Comparison of ENCODE assay signal across 11 cellular contexts in genomic region chr6:137227872-137228302, GRCh38. TPM values are rescaled to one million over a fixed set of nuclear protein-coding genes. Genes with fewer than 3 reads are reported as not detected.
A peak's percentile ranks its signal among the peaks of the same experiment; 100 is the strongest.
DNase-seq lines count a peak whose midpoint lies in the region; ATAC-seq and TF ChIP-seq lines count a peak whose summit lies in the region.
"Had no signal": no experiment of that assay in that cellular context is flagged by ENCODE, and none has a peak within 500 bp of the region (broad histone marks: within the 10 kb centered on the region; RNA-seq: fewer than 3 reads in every experiment).

No MANE protein-coding gene starts in this region.

- H3K4me1 ChIP-seq in CD8-positive, alpha-beta T cell (ENCODE audit: insufficient read depth, low read length): peaks cover 36% of the 10 kb centered on the region
- no peaks in the 10 kb centered on the region for H3K4me1 ChIP-seq in sigmoid colon

- no peaks in the 10 kb centered on the region for H3K9me3 ChIP-seq in CD8-positive, alpha-beta T cell (ENCODE audit: low read length)
- no peaks in the 10 kb centered on the region for H3K9me3 ChIP-seq in sigmoid colon
- H3K9me3 ChIP-seq: MG63 had no signal

- no peak overlapping the region for H3K4me3 ChIP-seq in CD8-positive, alpha-beta T cell (ENCODE audit: low read depth, low read length)
- no peak overlapping the region for H3K4me3 ChIP-seq in sigmoid colon
- H3K4me3 ChIP-seq: MG63 had no signal

- no peak overlapping the region for H3K27ac ChIP-seq in CD8-positive, alpha-beta T cell (ENCODE audit: low read depth, low read length)
- H3K27ac ChIP-seq in sigmoid colon (peak overlapping the region in 1 of 4 donors; percentile 25), caudate nucleus (ENCODE audit: low read depth, low read length) (no peak overlapping the region)

- TF ChIP-seq CTCF in CD8-positive, alpha-beta T cell (IDR thresholded peaks at IDR 0.05): no peak
- TF ChIP-seq CTCF in sigmoid colon (IDR thresholded peaks at IDR 0.05) (no peak), GM13977 (IDR thresholded peaks at IDR 0.05; ENCODE audit: extremely low read depth, insufficient read depth, missing control alignments) (no peak)

- H3K27ac Mint-ChIP-seq in CD8-positive, alpha-beta T cell: peak overlapping the region; percentile 1

- 52 to 68% methylated on average over 4 of the region's 4 CpGs for WGBS in sigmoid colon, 2 donors

- H3K4me1 Mint-ChIP-seq in CD8-positive, alpha-beta T cell (ENCODE audit: low read depth): peaks cover 68% of the 10 kb centered on the region

- CTCF ChIA-PET in CD8-positive, alpha-beta T cell (lab: Charles Lee): no interaction called here

- TF ChIP-seq POLR2A in sigmoid colon (IDR thresholded peaks at IDR 0.05): no peak

- no peak for TF ChIP-seq EP300 in sigmoid colon (IDR thresholded peaks at IDR 0.05)

- H3K36me3 Mint-ChIP-seq in CD8-positive, alpha-beta T cell: no peaks in the 10 kb centered on the region

- POLR2A ChIA-PET in CD8-positive, alpha-beta T cell (lab: Charles Lee): no interaction called here

- intact Hi-C loops in CD8-positive, alpha-beta T cell (cut with DNase I, micrococcal nuclease): no loop called here
- intact Hi-C loops in sigmoid colon (cut with DNase I): no loop called here

- H3K9me3 Mint-ChIP-seq in CD8-positive, alpha-beta T cell: no peaks in the 10 kb centered on the region

- H3K27me3 ChIP-seq in CD8-positive, alpha-beta T cell (ENCODE audit: insufficient read depth, low read length): no peaks in the 10 kb centered on the region
- no peaks in the 10 kb centered on the region for H3K27me3 ChIP-seq in sigmoid colon
- H3K27me3 ChIP-seq: MG63 had no signal

- in situ Hi-C loops in GM13977 (cut with MboI; ENCODE audit: low pct_unique_long_range_greater_than_20kb, low sequenced_read_pairs, unreplicated experiment): no loop called here

- no peak for DNase-seq in CD8-positive, alpha-beta T cell
- DNase-seq in fibroblast of peridontal ligament (ENCODE audit: extremely low read depth): peak; percentile 42
- no peak for DNase-seq in sigmoid colon
- DNase-seq in GM13977 (ENCODE audit: low spot score): no peak
- DNase-seq in HuH-7.5 (ENCODE audit: low spot score): no peak
- no peak for DNase-seq in caudate nucleus (lab: John Stamatoyannopoulos, UW)
- DNase-seq: MG63 had no signal

- no peak for ATAC-seq in CD8-positive, alpha-beta T cell
- ATAC-seq in GM19395 (IDR thresholded peaks at IDR 0.05; ENCODE audit: unreplicated experiment): peak; percentile 60
- peak; percentile 62 for ATAC-seq in HG03135 (IDR thresholded peaks at IDR 0.05; ENCODE audit: unreplicated experiment)

- no peaks in the 10 kb centered on the region for H3K27me3 Mint-ChIP-seq in CD8-positive, alpha-beta T cell (ENCODE audit: low read depth)

- no peaks in the 10 kb centered on the region for H3K36me3 ChIP-seq in CD8-positive, alpha-beta T cell (ENCODE audit: insufficient read depth, low read length)
- H3K36me3 ChIP-seq in sigmoid colon: no peaks in the 10 kb centered on the region
- H3K36me3 ChIP-seq: MG63 had no signal

- H3K4me3 Mint-ChIP-seq in CD8-positive, alpha-beta T cell: no peak overlapping the region

RNA-seq across cellular contexts. Expression of gene IFNGR1, which starts 8.7 kb away (rescaled TPM):
- 100 to 1,000 TPM; 106 to 117 TPM for total RNA-seq in CD8-positive, alpha-beta T cell
- 10 to 100 TPM; 47.4 to 67.1 (median 62.3) TPM for total RNA-seq in sigmoid colon
- polyA plus RNA-seq in sigmoid colon: 100 to 1,000 TPM in 1 of 3 donors, 10 to 100 TPM in 2; 32.4 to 116 (median 52.7) TPM

RNA-seq across cellular contexts. Expression of gene IL22RA2, which starts 54.4 kb away (rescaled TPM):
- total RNA-seq in CD8-positive, alpha-beta T cell: not detected
- not detected for total RNA-seq in sigmoid colon
- under 1 TPM in 1 of 3 donors, not detected in 2; 0.35 TPM for polyA plus RNA-seq in sigmoid colon
- polyA plus RNA-seq: BJ, neural cell had no signal
